In the genomic region with DNA sequence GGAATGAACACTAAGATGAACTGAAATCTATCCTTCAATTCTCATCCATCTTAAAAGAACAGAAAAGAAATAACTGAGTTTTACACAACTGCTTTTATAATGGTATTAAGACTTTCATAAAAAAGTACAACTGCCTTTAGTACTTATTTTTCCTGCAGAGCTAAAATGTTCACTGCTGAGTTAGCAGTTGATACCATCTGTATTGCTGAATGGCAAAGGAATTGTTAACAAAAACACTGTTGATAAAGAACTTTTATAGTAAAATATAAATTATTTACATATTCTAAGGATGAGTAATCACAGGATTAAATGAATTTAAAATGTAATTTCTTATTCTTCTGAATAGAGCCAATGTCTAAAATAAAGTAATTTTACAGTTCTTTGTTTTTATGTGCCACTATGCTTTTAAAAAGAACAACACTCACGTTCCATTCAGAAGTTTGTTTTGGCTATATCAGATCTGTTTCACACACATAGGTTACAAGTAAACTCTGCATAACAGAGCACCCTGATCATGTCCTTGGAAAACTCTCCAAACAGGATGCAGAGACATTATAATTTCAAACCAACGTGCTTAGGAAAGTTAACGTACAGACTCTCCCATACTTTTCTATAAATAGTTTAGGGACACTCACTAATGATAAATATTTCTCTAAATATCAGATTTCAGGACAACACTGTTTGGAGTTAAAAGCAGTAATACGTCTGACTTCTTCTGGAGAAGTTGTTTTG, we compare ENCODE assay signal across 14 cellular contexts.
DNase-seq lines count a peak whose midpoint lies in the region; ATAC-seq lines count a peak whose summit lies in the region.
"Had no signal": no experiment of that assay in that cellular context is flagged by ENCODE, and none has a peak within 500 bp of the region (broad histone marks: within the 10 kb centered on the region; RNA-seq: fewer than 3 reads in every experiment).

No MANE protein-coding gene starts in this region.

- H3K4me3 ChIP-seq in GM23248, result no peak overlapping the region
- H3K4me3 ChIP-seq in SJSA1, result no peak overlapping the region
- H3K4me3 ChIP-seq: BLaER1 treated with 17β-estradiol and CSF1 and Interleukin-3, amounts not matched to agents 10 nM and 100 nM had no signal

- no peaks in the 10 kb centered on the region for H3K9me3 Mint-ChIP-seq in activated T-helper 1 cell treated with anti-CD3 and anti-CD28 coated beads, Interleukin-12 subunit alpha, Interleukin-12 subunit beta, Interleukin-2, Interleukin-4 antibody, amounts not matched to agents 30 ng/mL and 10 ng/mL and 1 ng/mL, durations not matched to agents 14 hours and 24 hours and 36 hours
- H3K9me3 Mint-ChIP-seq in T-helper 2 cell treated with Interferon-gamma antibody and Interleukin-4, amounts not matched to agents 5 μg/mL and 100 μg/mL, for 36 hours, result no peaks in the 10 kb centered on the region

- H3K27ac Mint-ChIP-seq in activated T-helper 1 cell treated with anti-CD3 and anti-CD28 coated beads, Interleukin-12 subunit alpha, Interleukin-12 subunit beta, Interleukin-2, Interleukin-4 antibody, amounts not matched to agents 30 ng/mL and 10 ng/mL and 1 ng/mL, durations not matched to agents 14 hours and 24 hours and 36 hours, result no peak overlapping the region
- no peak overlapping the region for H3K27ac Mint-ChIP-seq in T-helper 2 cell treated with Interferon-gamma antibody and Interleukin-4, amounts not matched to agents 5 μg/mL and 100 μg/mL, for 36 hours

- peaks cover 3% of the 10 kb centered on the region for H3K36me3 Mint-ChIP-seq in activated T-helper 1 cell treated with anti-CD3 and anti-CD28 coated beads, Interleukin-12 subunit alpha, Interleukin-12 subunit beta, Interleukin-2, Interleukin-4 antibody, amounts not matched to agents 30 ng/mL and 10 ng/mL and 1 ng/mL, durations not matched to agents 14 hours and 24 hours and 36 hours (ENCODE audit: low read depth)
- H3K36me3 Mint-ChIP-seq in T-helper 2 cell treated with Interferon-gamma antibody and Interleukin-4, amounts not matched to agents 5 μg/mL and 100 μg/mL, for 36 hours (ENCODE audit: low read depth), result peaks cover 7% of the 10 kb centered on the region

- H3K27ac ChIP-seq in GM23248 (no peak overlapping the region), SJSA1 (0 out of 2 replicates have a peak overlapping the region, but pooled peaks have one; percentile 2)
- H3K27ac ChIP-seq: BLaER1 treated with 17β-estradiol and CSF1 and Interleukin-3, amounts not matched to agents 10 nM and 100 nM had no signal

- in situ Hi-C loops in GM23248 (cut with MboI), result no loop called here

- intact Hi-C loops in activated T-helper 1 cell treated with anti-CD3 and anti-CD28 coated beads, Interleukin-12 subunit alpha, Interleukin-12 subunit beta, Interleukin-2, Interleukin-4 antibody, amounts not matched to agents 30 ng/mL and 10 ng/mL and 1 ng/mL, durations not matched to agents 14 hours and 24 hours and 36 hours (cut with micrococcal nuclease), result no loop called here

- H3K9me2 ChIP-seq in GM23248 (ENCODE audit: insufficient read depth), result no peaks in the 10 kb centered on the region

- no peak overlapping the region for H3K4me3 Mint-ChIP-seq in activated T-helper 1 cell treated with anti-CD3 and anti-CD28 coated beads, Interleukin-12 subunit alpha, Interleukin-12 subunit beta, Interleukin-2, Interleukin-4 antibody, amounts not matched to agents 30 ng/mL and 10 ng/mL and 1 ng/mL, durations not matched to agents 14 hours and 24 hours and 36 hours
- no peak overlapping the region for H3K4me3 Mint-ChIP-seq in T-helper 2 cell treated with Interferon-gamma antibody and Interleukin-4, amounts not matched to agents 5 μg/mL and 100 μg/mL, for 36 hours

- H4K20me1 ChIP-seq in GM23248 (ENCODE audit: insufficient read depth), result no peaks in the 10 kb centered on the region
- H4K20me1 ChIP-seq: BLaER1 treated with 17β-estradiol and CSF1 and Interleukin-3, amounts not matched to agents 10 nM and 100 nM had no signal

- H3K36me3 ChIP-seq in GM23248 (ENCODE audit: low read depth), result no peaks in the 10 kb centered on the region
- H3K36me3 ChIP-seq in SJSA1, result no peaks in the 10 kb centered on the region

- no peak for ATAC-seq in GM21576 (IDR thresholded peaks at IDR 0.05; ENCODE audit: unreplicated experiment)
- ATAC-seq: Panc1 had no signal

- H3K9me3 ChIP-seq in GM23248 (ENCODE audit: low read depth) (no peaks in the 10 kb centered on the region), SJSA1 (replicated peaks) (no peaks in the 10 kb centered on the region)
- H3K9me3 ChIP-seq: BLaER1 treated with 17β-estradiol and CSF1 and Interleukin-3, amounts not matched to agents 10 nM and 100 nM had no signal

- H3K27me3 ChIP-seq in GM23248 (replicated peaks; ENCODE audit: insufficient read depth), result no peaks in the 10 kb centered on the region
- no peaks in the 10 kb centered on the region for H3K27me3 ChIP-seq in SJSA1 (replicated peaks)
- H3K27me3 ChIP-seq: BLaER1 treated with 17β-estradiol and CSF1 and Interleukin-3, amounts not matched to agents 10 nM and 100 nM had no signal

- no peak overlapping the region for H3K4me2 ChIP-seq in GM23248 (ENCODE audit: unreplicated experiment)
- H3K4me2 ChIP-seq: BLaER1 treated with 17β-estradiol and CSF1 and Interleukin-3, amounts not matched to agents 10 nM and 100 nM had no signal

- H3K27me3 Mint-ChIP-seq in activated T-helper 1 cell treated with anti-CD3 and anti-CD28 coated beads, Interleukin-12 subunit alpha, Interleukin-12 subunit beta, Interleukin-2, Interleukin-4 antibody, amounts not matched to agents 30 ng/mL and 10 ng/mL and 1 ng/mL, durations not matched to agents 14 hours and 24 hours and 36 hours (ENCODE audit: insufficient read depth), result no peaks in the 10 kb centered on the region
- no peaks in the 10 kb centered on the region for H3K27me3 Mint-ChIP-seq in T-helper 2 cell treated with Interferon-gamma antibody and Interleukin-4, amounts not matched to agents 5 μg/mL and 100 μg/mL, for 36 hours (ENCODE audit: low read depth)

- WGBS in GM23248 (ENCODE audit: low coverage in 1 of 2, low lambda C conversion rate in 2 of 2, missing lambda C conversion rate in 2 of 2), 2 experiments, result 81 to 85% methylated on average over 4 of the region's 4 CpGs

- H3K79me2 ChIP-seq in GM23248 (ENCODE audit: insufficient read depth), result no peaks in the 10 kb centered on the region

- H2AFZ ChIP-seq in GM23248, result no peak overlapping the region

- DNase-seq in GM23248 (peak; percentile 1), SJSA1 (ENCODE audit: low read depth in 1 of 2, low spot score in 2 of 2) (peak in 1 of 2 experiments; percentile 28), fibroblast of peridontal ligament (ENCODE audit: extremely low read depth) (peak; percentile 45), DMS53 (lab: John Stamatoyannopoulos, UW) (no peak)
- no peak for DNase-seq in activated T-helper 1 cell treated with anti-CD3 and anti-CD28 coated beads, Interleukin-12 subunit alpha, Interleukin-12 subunit beta, Interleukin-2, Interleukin-4 antibody, amounts not matched to agents 30 ng/mL and 10 ng/mL and 1 ng/mL, durations not matched to agents 14 hours and 24 hours and 36 hours (ENCODE audit: low spot score)
- DNase-seq in T-helper 2 cell treated with Interferon-gamma antibody and Interleukin-4, amounts not matched to agents 5 μg/mL and 100 μg/mL, for 36 hours (ENCODE audit: low spot score), result no peak
- DNase-seq: MM.1S, NCI-H1105 treated with DMSO at 0.1 percent for 48 hours, NCI-H187 treated with DMSO at 0.1 percent for 48 hours, NCI-H446, SHP77 treated with DMSO at 0.1 percent for 48 hours had no signal

- H3K4me1 ChIP-seq in GM23248 (ENCODE audit: insufficient read depth) (peaks cover 4% of the 10 kb centered on the region; the same call in 1 of the 2 replicates), SJSA1 (replicated peaks) (peaks cover 7% of the 10 kb centered on the region; the same call in 1 of the 2 replicates)

- no peaks in the 10 kb centered on the region for H3F3A ChIP-seq in GM23248 (ENCODE audit: insufficient read depth)

- no peaks in the 10 kb centered on the region for H3K4me1 Mint-ChIP-seq in activated T-helper 1 cell treated with anti-CD3 and anti-CD28 coated beads, Interleukin-12 subunit alpha, Interleukin-12 subunit beta, Interleukin-2, Interleukin-4 antibody, amounts not matched to agents 30 ng/mL and 10 ng/mL and 1 ng/mL, durations not matched to agents 14 hours and 24 hours and 36 hours (ENCODE audit: low read depth)
- no peaks in the 10 kb centered on the region for H3K4me1 Mint-ChIP-seq in T-helper 2 cell treated with Interferon-gamma antibody and Interleukin-4, amounts not matched to agents 5 μg/mL and 100 μg/mL, for 36 hours (ENCODE audit: low read depth)

- no peak overlapping the region for H3K9ac ChIP-seq in GM23248
- H3K9ac ChIP-seq: BLaER1 treated with 17β-estradiol and CSF1 and Interleukin-3, amounts not matched to agents 10 nM and 100 nM had no signal

Comparison
In these comparisons a context has a peak if more than half of its experiments do, and no peak if none do; other contexts are left out.
1. DNase-seq: peak in GM23248 (single experiment) and fibroblast of peridontal ligament (single experiment); none in activated T-helper 1 cell treated with anti-CD3 and anti-CD28 coated beads, Interleukin-12 subunit alpha, Interleukin-12 subunit beta, Interleukin-2, Interleukin-4 antibody, amounts not matched to agents 30 ng/mL and 10 ng/mL and 1 ng/mL, durations not matched to agents 14 hours and 24 hours and 36 hours (single experiment), DMS53 (single experiment) and T-helper 2 cell treated with Interferon-gamma antibody and Interleukin-4, amounts not matched to agents 5 μg/mL and 100 μg/mL, for 36 hours (single experiment).